ENCODE assay signal across 1 cellular context in genomic region chr13:83449666-83450395, GRCh38.
TF ChIP-seq lines count a peak whose summit lies in the region.

No MANE protein-coding gene starts in this region.

TF ChIP-seq in IMR-90, 13 proteins besides CTCF, POLR2A, EP300 and RAD21:
- TF ChIP-seq SMC3 (IDR thresholded peaks at IDR 0.05; ENCODE audit: low read depth, low read length) = no peak
- TF ChIP-seq, protein P1, sequence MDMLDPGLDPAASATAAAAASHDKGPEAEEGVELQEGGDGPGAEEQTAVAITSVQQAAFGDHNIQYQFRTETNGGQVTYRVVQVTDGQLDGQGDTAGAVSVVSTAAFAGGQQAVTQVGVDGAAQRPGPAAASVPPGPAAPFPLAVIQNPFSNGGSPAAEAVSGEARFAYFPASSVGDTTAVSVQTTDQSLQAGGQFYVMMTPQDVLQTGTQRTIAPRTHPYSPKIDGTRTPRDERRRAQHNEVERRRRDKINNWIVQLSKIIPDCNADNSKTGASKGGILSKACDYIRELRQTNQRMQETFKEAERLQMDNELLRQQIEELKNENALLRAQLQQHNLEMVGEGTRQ (IDR thresholded peaks at IDR 0.05; ENCODE audit: low read depth, low read length) = no peak
- no peak for TF ChIP-seq FOS (IDR thresholded peaks at IDR 0.05; ENCODE audit: low read depth, low read length)
- TF ChIP-seq MXI1 (IDR thresholded peaks at IDR 0.05; ENCODE audit: borderline replicate concordance, low read depth, low read length) = no peak
- TF ChIP-seq BHLHE40 (IDR thresholded peaks at IDR 0.05; ENCODE audit: low read depth, low read length) = no peak
- no peak for TF ChIP-seq MAZ (IDR thresholded peaks at IDR 0.05; ENCODE audit: borderline replicate concordance, low read depth, low read length)
- TF ChIP-seq RCOR1 (IDR thresholded peaks at IDR 0.05; ENCODE audit: insufficient replicate concordance, low read length) = no peak
- TF ChIP-seq NFE2L2 (IDR thresholded peaks at IDR 0.05; ENCODE audit: low read depth, low read length) = no peak
- no peak for TF ChIP-seq RFX5 (IDR thresholded peaks at IDR 0.05; ENCODE audit: low read depth, low read length)
- no peak for TF ChIP-seq CHD1 (IDR thresholded peaks at IDR 0.05; ENCODE audit: low read depth, low read length)
- TF ChIP-seq MAFK (IDR thresholded peaks at IDR 0.05; ENCODE audit: low read depth, low read length) = no peak
- TF ChIP-seq, protein P2, sequence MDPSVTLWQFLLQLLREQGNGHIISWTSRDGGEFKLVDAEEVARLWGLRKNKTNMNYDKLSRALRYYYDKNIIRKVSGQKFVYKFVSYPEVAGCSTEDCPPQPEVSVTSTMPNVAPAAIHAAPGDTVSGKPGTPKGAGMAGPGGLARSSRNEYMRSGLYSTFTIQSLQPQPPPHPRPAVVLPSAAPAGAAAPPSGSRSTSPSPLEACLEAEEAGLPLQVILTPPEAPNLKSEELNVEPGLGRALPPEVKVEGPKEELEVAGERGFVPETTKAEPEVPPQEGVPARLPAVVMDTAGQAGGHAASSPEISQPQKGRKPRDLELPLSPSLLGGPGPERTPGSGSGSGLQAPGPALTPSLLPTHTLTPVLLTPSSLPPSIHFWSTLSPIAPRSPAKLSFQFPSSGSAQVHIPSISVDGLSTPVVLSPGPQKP (IDR thresholded peaks at IDR 0.05; ENCODE audit: borderline replicate concordance, low read depth, low read length) = no peak
- TF ChIP-seq CEBPB (IDR thresholded peaks at IDR 0.05; ENCODE audit: low read depth, low read length) = no peak
TF ChIP-seq in IMR-90: peak in this region for 0.
